In the genomic region with DNA sequence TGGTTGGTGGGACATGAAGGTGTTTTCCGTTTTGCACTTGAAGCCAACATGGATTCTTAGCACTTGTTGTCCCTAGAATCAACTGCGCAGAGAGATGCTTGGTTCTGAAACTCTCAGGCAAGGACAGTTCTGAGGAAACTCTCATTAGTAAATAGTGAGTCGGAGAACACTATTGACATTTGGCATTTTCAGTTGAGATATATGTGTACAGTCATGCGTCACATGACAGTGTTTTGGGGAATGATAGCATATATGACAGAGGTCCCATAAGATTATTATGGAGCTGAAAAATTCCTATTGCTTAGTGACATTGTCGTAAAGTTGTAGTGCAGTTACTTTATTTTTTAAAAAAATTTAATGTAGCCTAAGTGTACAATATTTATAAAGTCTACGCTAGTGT, we compare ENCODE assay signal across 1 cellular context.
A peak's percentile ranks its signal among the peaks of the same experiment; 100 is the strongest.
TF ChIP-seq lines count a peak whose summit lies in the region.

No MANE protein-coding gene starts in this region.

TF ChIP-seq in K562, 482 proteins besides CTCF, POLR2A, EP300 and RAD21:
- TF ChIP-seq, protein P1, sequence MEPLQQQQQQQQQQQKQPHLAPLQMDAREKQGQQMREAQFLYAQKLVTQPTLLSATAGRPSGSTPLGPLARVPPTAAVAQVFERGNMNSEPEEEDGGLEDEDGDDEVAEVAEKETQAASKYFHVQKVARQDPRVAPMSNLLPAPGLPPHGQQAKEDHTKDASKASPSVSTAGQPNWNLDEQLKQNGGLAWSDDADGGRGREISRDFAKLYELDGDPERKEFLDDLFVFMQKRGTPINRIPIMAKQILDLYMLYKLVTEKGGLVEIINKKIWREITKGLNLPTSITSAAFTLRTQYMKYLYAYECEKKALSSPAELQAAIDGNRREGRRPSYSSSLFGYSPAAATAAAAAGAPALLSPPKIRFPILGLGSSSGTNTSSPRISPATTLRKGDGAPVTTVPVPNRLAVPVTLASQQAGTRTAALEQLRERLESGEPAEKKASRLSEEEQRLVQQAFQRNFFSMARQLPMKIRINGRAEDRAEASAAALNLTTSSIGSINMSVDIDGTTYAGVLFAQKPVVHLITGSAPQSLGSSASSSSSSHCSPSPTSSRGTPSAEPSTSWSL (CRISPR knock-in tag; IDR thresholded peaks at IDR 0.05; ENCODE audit: borderline replicate concordance) = no peak
- TF ChIP-seq PURB (CRISPR knock-in tag; IDR thresholded peaks at IDR 0.05; ENCODE audit: low read depth) = no peak
- no peak for TF ChIP-seq KLF13 (tag; IDR thresholded peaks at IDR 0.05; ENCODE audit: borderline replicate concordance, low read depth)
- peak; percentile 72 for TF ChIP-seq FOSL1 (tag; conservative IDR thresholded peaks at IDR 0.05)
- TF ChIP-seq HCFC1 (IDR thresholded peaks at IDR 0.05; ENCODE audit: low read depth, low read length) = no peak
- TF ChIP-seq, protein P2, sequence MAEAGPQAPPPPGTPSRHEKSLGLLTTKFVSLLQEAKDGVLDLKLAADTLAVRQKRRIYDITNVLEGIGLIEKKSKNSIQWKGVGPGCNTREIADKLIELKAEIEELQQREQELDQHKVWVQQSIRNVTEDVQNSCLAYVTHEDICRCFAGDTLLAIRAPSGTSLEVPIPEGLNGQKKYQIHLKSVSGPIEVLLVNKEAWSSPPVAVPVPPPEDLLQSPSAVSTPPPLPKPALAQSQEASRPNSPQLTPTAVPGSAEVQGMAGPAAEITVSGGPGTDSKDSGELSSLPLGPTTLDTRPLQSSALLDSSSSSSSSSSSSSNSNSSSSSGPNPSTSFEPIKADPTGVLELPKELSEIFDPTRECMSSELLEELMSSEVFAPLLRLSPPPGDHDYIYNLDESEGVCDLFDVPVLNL (CRISPR knock-in tag; IDR thresholded peaks at IDR 0.05; ENCODE audit: low read depth) = no peak
- TF ChIP-seq SIN3A (IDR thresholded peaks at IDR 0.05; ENCODE audit: borderline replicate concordance in 2 of 2, control insufficient read depth in 1 of 2, low read depth in 2 of 2, low read length in 2 of 2) = no peak
- no peak for TF ChIP-seq SPI1 (IDR thresholded peaks at IDR 0.05; ENCODE audit: borderline replicate concordance, low read depth, low read length)
- no peak for TF ChIP-seq ESRRA (IDR thresholded peaks at IDR 0.05; ENCODE audit: borderline replicate concordance, low read depth)
- no peak for TF ChIP-seq ZNF699 (CRISPR knock-in tag; IDR thresholded peaks at IDR 0.05; ENCODE audit: insufficient replicate concordance)
- no peak for TF ChIP-seq ZKSCAN1 (IDR thresholded peaks at IDR 0.05; ENCODE audit: low read depth, low read length)
- no peak for TF ChIP-seq JUNB (CRISPR knock-in tag; conservative IDR thresholded peaks at IDR 0.05)
- TF ChIP-seq ZNF408 (CRISPR knock-in tag; IDR thresholded peaks at IDR 0.05; ENCODE audit: low read depth) = no peak
- no peak for TF ChIP-seq HNRNPLL (IDR thresholded peaks at IDR 0.05; ENCODE audit: low read depth, low read length, poor library complexity, severe bottlenecking)
- 0 out of 4 replicates have a peak, but pooled peaks of 1 of the 2 experiments have one; percentile 10 for TF ChIP-seq FOXA3 (CRISPR knock-in tag; conservative IDR thresholded peaks at IDR 0.05 in 1 of 2, IDR thresholded peaks at IDR 0.05 in 1 of 2)
- TF ChIP-seq TEAD4 (IDR thresholded peaks at IDR 0.05; ENCODE audit: low read length) = no peak
- TF ChIP-seq TEAD4 (CRISPR knock-in tag; IDR thresholded peaks at IDR 0.05; ENCODE audit: borderline replicate concordance) = no peak
- no peak for TF ChIP-seq MEF2A (IDR thresholded peaks at IDR 0.05; ENCODE audit: control insufficient read depth, low read depth, low read length)
- TF ChIP-seq ILF3 (IDR thresholded peaks at IDR 0.05; ENCODE audit: borderline replicate concordance) = no peak
- no peak for TF ChIP-seq KDM4B (IDR thresholded peaks at IDR 0.05; ENCODE audit: borderline replicate concordance in 2 of 2, low read depth in 1 of 2)
- no peak for TF ChIP-seq ZC3H11A (IDR thresholded peaks at IDR 0.05; ENCODE audit: low read depth, low read length)
- no peak for TF ChIP-seq E2F5 (CRISPR knock-in tag; IDR thresholded peaks at IDR 0.05)
- TF ChIP-seq MTF1 (CRISPR knock-in tag; IDR thresholded peaks at IDR 0.05; ENCODE audit: borderline replicate concordance) = no peak
- TF ChIP-seq NCOA1 (IDR thresholded peaks at IDR 0.05; ENCODE audit: low read depth) = no peak
- TF ChIP-seq, protein P3, sequence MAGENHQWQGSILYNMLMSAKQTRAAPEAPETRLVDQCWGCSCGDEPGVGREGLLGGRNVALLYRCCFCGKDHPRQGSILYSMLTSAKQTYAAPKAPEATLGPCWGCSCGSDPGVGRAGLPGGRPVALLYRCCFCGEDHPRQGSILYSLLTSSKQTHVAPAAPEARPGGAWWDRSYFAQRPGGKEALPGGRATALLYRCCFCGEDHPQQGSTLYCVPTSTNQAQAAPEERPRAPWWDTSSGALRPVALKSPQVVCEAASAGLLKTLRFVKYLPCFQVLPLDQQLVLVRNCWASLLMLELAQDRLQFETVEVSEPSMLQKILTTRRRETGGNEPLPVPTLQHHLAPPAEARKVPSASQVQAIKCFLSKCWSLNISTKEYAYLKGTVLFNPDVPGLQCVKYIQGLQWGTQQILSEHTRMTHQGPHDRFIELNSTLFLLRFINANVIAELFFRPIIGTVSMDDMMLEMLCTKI (IDR thresholded peaks at IDR 0.05; ENCODE audit: partially characterized antibody) = no peak
- TF ChIP-seq RAD51 (IDR thresholded peaks at IDR 0.05; ENCODE audit: borderline replicate concordance, low read depth) = peak; percentile 25; the same call in 1 of the 2 replicates
- TF ChIP-seq NCOA2 (IDR thresholded peaks at IDR 0.05; ENCODE audit: partially characterized antibody in 2 of 2) = no peak
- TF ChIP-seq CREB5 (CRISPR knock-in tag; IDR thresholded peaks at IDR 0.05) = no peak
- TF ChIP-seq, protein P4, sequence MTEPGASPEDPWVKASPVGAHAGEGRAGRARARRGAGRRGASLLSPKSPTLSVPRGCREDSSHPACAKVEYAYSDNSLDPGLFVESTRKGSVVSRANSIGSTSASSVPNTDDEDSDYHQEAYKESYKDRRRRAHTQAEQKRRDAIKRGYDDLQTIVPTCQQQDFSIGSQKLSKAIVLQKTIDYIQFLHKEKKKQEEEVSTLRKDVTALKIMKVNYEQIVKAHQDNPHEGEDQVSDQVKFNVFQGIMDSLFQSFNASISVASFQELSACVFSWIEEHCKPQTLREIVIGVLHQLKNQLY (CRISPR knock-in tag; conservative IDR thresholded peaks at IDR 0.05) = no peak
- peak; percentile 66 for TF ChIP-seq TFE3 (CRISPR knock-in tag; IDR thresholded peaks at IDR 0.05)
- TF ChIP-seq RNF2 (IDR thresholded peaks at IDR 0.05) = no peak
